8 cellular contexts compared by ENCODE assay signal in genomic region chr18:26549103-26549485, GRCh38. TPM values are rescaled to one million over a fixed set of nuclear protein-coding genes. Genes with fewer than 3 reads are reported as not detected.
A peak's percentile ranks its signal among the peaks of the same experiment; 100 is the strongest.
DNase-seq lines count a peak whose midpoint lies in the region; ATAC-seq, FAIRE-seq and TF ChIP-seq lines count a peak whose summit lies in the region.

No MANE protein-coding gene starts in this region.

- TF ChIP-seq RAD21 in A549 (conservative IDR thresholded peaks at IDR 0.05 in 1 of 2, IDR thresholded peaks at IDR 0.05 in 1 of 2), result no peak

- peaks cover 79% of the 10 kb centered on the region for H3K27me3 ChIP-seq in iPS-15b (ENCODE audit: control insufficient read depth, insufficient read depth, low read length)
- peaks cover 4 to 20% (median 15%) of the 10 kb centered on the region in 3 donors for H3K27me3 ChIP-seq in skeletal muscle tissue (ENCODE audit: control insufficient read depth in 3 of 3, insufficient read depth in 3 of 3, low read length in 3 of 3)

- CTCF ChIA-PET in A549 (lab: Yijun Ruan, JAX), result interaction anchor here (1.0 to 2.3 kb wide), 11 partner anchors 16 to 165 kb away, joined by 3 to 9 read pairs (median 6); no protein-coding TSS in a partner anchor

- DNase-seq in A549 (ENCODE audit: low read depth in 1 of 2, low spot score in 1 of 2), result peak in 1 of 2 experiments; percentile 57
- DNase-seq in NCI-H748 (lab: John Stamatoyannopoulos, UW; ENCODE audit: unreplicated experiment), result peak; percentile 75
- DNase-seq in astrocyte of the hippocampus (ENCODE audit: low read depth, low spot score), result peak; percentile 80
- DNase-seq in NCI-H345 treated with DMSO at 0.1 percent for 48 hours (lab: John Stamatoyannopoulos, UW; ENCODE audit: unreplicated experiment), result no peak

- POLR2A ChIA-PET in A549 (lab: Yijun Ruan, JAX), result interaction anchor here (0.8 to 2.7 kb wide), 9 partner anchors 10 to 108 kb away, joined by 3 to 16 read pairs (median 4); no protein-coding TSS in a partner anchor

- TF ChIP-seq CTCF in A549 (IDR thresholded peaks at IDR 0.05) (no peak), GM12875 (IDR thresholded peaks at IDR 0.05; ENCODE audit: borderline replicate concordance, insufficient read depth, low read depth, low read length) (no peak)

- peak overlapping the region; percentile 91 for H3K4me3 ChIP-seq in A549
- H3K4me3 ChIP-seq in GM12875 (ENCODE audit: low read depth, low read length), result peak overlapping the region; percentile 88
- H3K4me3 ChIP-seq in iPS-15b (ENCODE audit: low read depth, low read length), result peak overlapping the region; percentile 61
- H3K4me3 ChIP-seq in skeletal muscle tissue (ENCODE audit: low read length in 3 of 3), result peak overlapping the region; percentile 75 to 82 (median 82)

- H3K27ac ChIP-seq in A549, result peak overlapping the region; percentile 99 to 100
- H3K27ac ChIP-seq in skeletal muscle tissue (ENCODE audit: low read depth, low read length), result peak overlapping the region; percentile 36

- no peaks in the 10 kb centered on the region for H3K36me3 ChIP-seq in iPS-15b (ENCODE audit: control insufficient read depth, insufficient read depth, low read length)
- peaks cover 0 to 3% (median 0%) of the 10 kb centered on the region in 3 donors for H3K36me3 ChIP-seq in skeletal muscle tissue (ENCODE audit: control insufficient read depth in 3 of 3, insufficient read depth in 3 of 3, low read length in 3 of 3)

- ATAC-seq in A549 (peak; percentile 69 to 72), HG02852 (IDR thresholded peaks at IDR 0.05; ENCODE audit: unreplicated experiment) (no peak)

- no CpG with 5 or more reads among the region's 36 CpGs for WGBS in A549 (ENCODE audit: missing lambda C conversion rate)

- H3K9me3 ChIP-seq in A549 (no peaks in the 10 kb centered on the region), iPS-15b (ENCODE audit: control insufficient read depth, insufficient read depth, low read length) (no peaks in the 10 kb centered on the region), skeletal muscle tissue (ENCODE audit: control insufficient read depth in 3 of 3, low read length in 3 of 3) (no peaks in the 10 kb centered on the region)

- H3K4me2 ChIP-seq in A549, result peak overlapping the region; percentile 81

- no peak for FAIRE-seq in A549 (lab: Jason Lieb, UNC)

- H3K4me1 ChIP-seq in A549 (peaks cover 14% of the 10 kb centered on the region; the same call in 2 of the 3 replicates), iPS-15b (ENCODE audit: control insufficient read depth, insufficient read depth, low read length) (peaks cover 11% of the 10 kb centered on the region), skeletal muscle tissue (ENCODE audit: control insufficient read depth in 3 of 3, insufficient read depth in 3 of 3, low read length in 3 of 3) (peaks cover 23 to 47% (median 28%) of the 10 kb centered on the region in 3 donors)

- H3K9ac ChIP-seq in iPS-15b (ENCODE audit: low read depth, low read length) (no peak overlapping the region), skeletal muscle tissue (ENCODE audit: low read depth in 1 of 3, low read length in 3 of 3) (peak overlapping the region in 2 of 3 donors; percentile 64 to 80)

- no peak for TF ChIP-seq EP300 in A549 (IDR thresholded peaks at IDR 0.05)

- TF ChIP-seq POLR2A in A549 (IDR thresholded peaks at IDR 0.05; ENCODE audit: low read length), result no peak

TF ChIP-seq in A549, 52 proteins besides CTCF, POLR2A, EP300 and RAD21:
- TF ChIP-seq HDAC2 (IDR thresholded peaks at IDR 0.05), result no peak
- no peak for TF ChIP-seq HOXB5 (CRISPR knock-in tag; IDR thresholded peaks at IDR 0.05)
- no peak for TF ChIP-seq MYC (IDR thresholded peaks at IDR 0.05; ENCODE audit: borderline replicate concordance, low read length)
- TF ChIP-seq E2F6 (IDR thresholded peaks at IDR 0.05; ENCODE audit: borderline replicate concordance, low read depth), result no peak
- TF ChIP-seq ATOH8 (CRISPR knock-in tag; IDR thresholded peaks at IDR 0.05; ENCODE audit: low read depth), result no peak
- TF ChIP-seq TFCP2L1 (CRISPR knock-in tag; IDR thresholded peaks at IDR 0.05), result no peak
- no peak for TF ChIP-seq EHF (CRISPR knock-in tag; IDR thresholded peaks at IDR 0.05)
- no peak for TF ChIP-seq CHD4 (IDR thresholded peaks at IDR 0.05; ENCODE audit: borderline replicate concordance)

RNA-seq across cellular contexts. Expression of gene KCTD1, which starts 0.7 kb away (rescaled TPM):
- polyA plus RNA-seq in A549 (2011; rRNA removed) (21.1 and 26.1 TPM in 2 replicates), A549 (2017; fragmentation: RNase III; extraction: RNeasy Plus Mini Kit Qiagen cat#74134 plus additional on column Dnase treatment) (32.1 to 37.3 TPM (median 35.4 TPM) in 3 replicates)
- polyA plus RNA-seq in A549 (2012; cell fraction: cytosol; rRNA removed), result 29.8 and 35.5 TPM in 2 replicates
- 20.9 and 33.2 TPM in 2 replicates for polyA plus RNA-seq in A549 (2012; cell fraction: nucleus; rRNA removed)
- polyA minus RNA-seq in A549 (2011; rRNA and poly(A)+ RNA removed), result 33.6 and 34.5 TPM in 2 replicates
- total RNA-seq in skeletal muscle tissue, result 3.7 TPM
